Comparison of ENCODE assay signal across 8 cellular contexts in the genomic region with DNA sequence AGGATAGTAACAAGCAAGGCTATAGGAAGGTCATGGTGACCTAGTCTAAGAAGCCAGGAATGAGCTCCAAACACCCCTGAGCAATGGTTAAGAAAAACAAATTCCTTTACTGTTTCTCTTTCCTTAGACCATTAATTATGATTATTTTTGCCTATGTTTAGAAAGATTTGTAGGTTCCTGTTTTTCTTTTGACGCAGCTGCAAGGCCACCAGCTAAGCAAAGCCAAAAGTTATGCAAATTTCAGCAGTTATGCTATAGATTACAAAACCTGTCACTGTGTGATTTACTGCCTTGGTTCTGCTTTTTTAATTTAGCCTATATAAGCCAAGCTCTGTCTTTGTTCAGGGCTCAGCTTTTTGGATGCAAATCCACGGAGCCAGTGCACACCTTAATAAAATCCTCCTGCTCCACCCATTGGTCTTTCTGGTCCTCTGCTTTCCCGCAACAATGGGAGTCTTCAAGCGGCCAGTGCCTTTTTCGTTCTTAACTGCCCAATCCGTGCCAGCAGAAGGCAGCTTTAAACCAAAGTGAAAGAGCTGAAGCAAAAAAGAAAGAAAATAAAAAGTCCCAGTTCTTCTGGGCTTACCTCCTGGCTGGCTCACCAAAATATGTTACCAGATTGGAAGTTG. TPM values are rescaled to one million over a fixed set of nuclear protein-coding genes. Genes with fewer than 3 reads are reported as not detected.
DNase-seq lines count a peak whose midpoint lies in the region; ATAC-seq and TF ChIP-seq lines count a peak whose summit lies in the region.

No MANE protein-coding gene starts in this region.

- ATAC-seq in GM18909 (IDR thresholded peaks at IDR 0.05; ENCODE audit: poor library complexity, unreplicated experiment) (peak; percentile 39), HG03103 (IDR thresholded peaks at IDR 0.05; ENCODE audit: low read depth, unreplicated experiment) (peak; percentile 36)

- H3K27me3 ChIP-seq in BJ (ENCODE audit: control insufficient read depth, insufficient read depth, low read length) (no peaks in the 10 kb centered on the region), esophagus squamous epithelium (no peaks in the 10 kb centered on the region)

- peaks cover 0 to 38% (median 26%) of the 10 kb centered on the region in 3 donors for H3K4me1 ChIP-seq in esophagus squamous epithelium

- H3K9me3 ChIP-seq in SK-N-MC (ENCODE audit: low read depth, low read length) (no peaks in the 10 kb centered on the region), esophagus squamous epithelium (no peaks in the 10 kb centered on the region)

- H3K27ac ChIP-seq in SK-N-MC = peak overlapping the region; percentile 2
- peak overlapping the region; percentile 86 to 94 (median 90) for H3K27ac ChIP-seq in esophagus squamous epithelium
- H3K27ac ChIP-seq in skin epidermis = peak overlapping the region; percentile 24 to 98 (median 91)

- H3K36me3 ChIP-seq in BJ (ENCODE audit: control insufficient read depth, insufficient read depth, low read length) (no peaks in the 10 kb centered on the region), SK-N-MC (ENCODE audit: insufficient read depth, low read length) (peaks cover 8% of the 10 kb centered on the region), esophagus squamous epithelium (peaks cover 0 to 3% (median 0%) of the 10 kb centered on the region in 3 donors)

- no peak for TF ChIP-seq POLR2A in esophagus squamous epithelium (IDR thresholded peaks at IDR 0.05)
- no peak for TF ChIP-seq POLR2A in lower leg skin (IDR thresholded peaks at IDR 0.05)

- DNase-seq in BJ (ENCODE audit: low read depth) (no peak), SK-N-MC (ENCODE audit: low read depth, low spot score) (peak; percentile 34), esophagus squamous epithelium (lab: John Stamatoyannopoulos, UW) (no peak), lower leg skin (ENCODE audit: low spot score in 2 of 2) (no peak), DMS79 treated with DMSO at 0.1 percent for 48 hours (lab: John Stamatoyannopoulos, UW) (no peak)

- intact Hi-C loops in esophagus squamous epithelium (cut with DNase I) = no loop called here
- intact Hi-C loops in lower leg skin (cut with DNase I; ENCODE audit: low total_unique reads) = no loop called here

- CTCF ChIA-PET in BJ (lab: Yijun Ruan, JAX) = interaction anchor here (1.0 to 3.3 kb wide), 12 partner anchors 10 to 359 kb away, joined by 3 to 32 read pairs (median 6); no protein-coding TSS in a partner anchor

- POLR2A ChIA-PET in BJ (lab: Charles Lee) = no interaction called here

- H3K4me3 ChIP-seq in BJ (ENCODE audit: low read depth, low read length) = peak overlapping the region; percentile 75
- H3K4me3 ChIP-seq in SK-N-MC = peak overlapping the region; percentile 91
- peak overlapping the region in 3 of 4 donors; percentile 60 to 90 (median 82) for H3K4me3 ChIP-seq in esophagus squamous epithelium
- H3K4me3 ChIP-seq in skin epidermis = peak overlapping the region; percentile 16 to 94 (median 83)
- no peak overlapping the region for H3K4me3 ChIP-seq in lower leg skin (ENCODE audit: low read depth, poor library complexity, severe bottlenecking)

- TF ChIP-seq CTCF in BJ (IDR thresholded peaks at IDR 0.05; ENCODE audit: insufficient read depth, low read depth, low read length) (no peak), esophagus squamous epithelium (IDR thresholded peaks at IDR 0.05) (no peak), lower leg skin (IDR thresholded peaks at IDR 0.05) (no peak)

- WGBS in esophagus squamous epithelium, 2 donors = 3 to 7% methylated on average over 6 of the region's 6 CpGs
- WGBS in lower leg skin, 2 donors = 21 to 25% methylated on average over 6 of the region's 6 CpGs

- no peak overlapping the region for H3K9ac ChIP-seq in SK-N-MC (ENCODE audit: insufficient read length)

RNA-seq across cellular contexts. Expression of gene CEP135, which starts 1.4 kb away (rescaled TPM):
- polyA plus RNA-seq in BJ (2011; rRNA removed) = 2.0 and 3.6 TPM in 2 replicates
- polyA minus RNA-seq in BJ (2011; rRNA and poly(A)+ RNA removed) = 3.1 and 3.5 TPM in 2 replicates
- total RNA-seq in esophagus squamous epithelium = 1 to 10 TPM; 2.3 to 8.4 (median 5.2) TPM
- 1 to 10 TPM; 3.5 to 5.3 (median 3.7) TPM for total RNA-seq in lower leg skin

Comparison
In these comparisons a context has a peak if more than half of its experiments do, and no peak if none do; other contexts are left out.
1. H3K27ac ChIP-seq: peak in every context shown above with its lines; median percentile 91 in skin epidermis; 90 in esophagus squamous epithelium; 2 in SK-N-MC.